In the genomic region with DNA sequence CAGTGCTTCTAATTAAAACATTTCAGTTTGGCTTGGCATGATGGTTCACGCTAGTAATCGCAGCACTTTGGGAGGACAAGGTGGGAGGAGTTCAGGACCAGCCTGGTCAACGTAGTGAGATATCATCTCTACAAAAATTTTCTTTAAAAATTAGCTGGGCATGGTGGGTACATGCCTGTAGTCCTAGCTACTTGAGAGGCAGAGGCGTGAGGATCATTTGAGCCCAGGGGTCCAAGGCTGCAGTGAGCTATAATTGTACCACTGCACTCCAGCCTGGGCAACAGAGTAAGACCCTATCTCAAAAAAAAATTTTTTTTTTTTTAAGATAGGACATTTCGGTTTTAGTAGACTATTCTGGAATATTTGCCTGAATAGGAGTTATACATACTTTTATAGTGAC, we compare ENCODE assay signal across 23 cellular contexts. TPM values are rescaled to one million over a fixed set of nuclear protein-coding genes. Genes with fewer than 3 reads are reported as not detected.
DNase-seq lines count a peak whose midpoint lies in the region; ATAC-seq and TF ChIP-seq lines count a peak whose summit lies in the region.
"Had no signal": no experiment of that assay in that cellular context is flagged by ENCODE, and none has a peak within 500 bp of the region (broad histone marks: within the 10 kb centered on the region; RNA-seq: fewer than 3 reads in every experiment).

No MANE protein-coding gene starts in this region.

- DNase-seq in Right ventricle myocardium superior: no peak
- DNase-seq in cardiac septum (ENCODE audit: low spot score): no peak
- DNase-seq in WTC11 (ENCODE audit: low spot score): no peak
- DNase-seq in naive thymus-derived CD4-positive, alpha-beta T cell: no peak
- DNase-seq in tibial nerve (ENCODE audit: low spot score in 2 of 2): no peak
- no peak for DNase-seq in middle frontal gyrus (ENCODE audit: extremely low spot score, low spot score)
- no peak for DNase-seq in stimulated activated CD4-positive, alpha-beta T cell treated with anti-CD3 and anti-CD28 coated beads, Interleukin-4, amount 100 ng/mL, for 4 hours
- DNase-seq: activated naive CD8-positive, alpha-beta T cell treated with anti-CD3 and anti-CD28 coated beads, Interleukin-2, amount 10 ng/mL, durations not matched to agents 7 days and 5 days; cerebellar nuclear complex; DMS153; dorsolateral prefrontal cortex; lower lobe of right lung; NCI-H1092; NCI-H345; NCI-H774 had no signal

- TF ChIP-seq CTCF in WTC11 (IDR thresholded peaks at IDR 0.05): no peak
- no peak for TF ChIP-seq CTCF in tibial nerve (IDR thresholded peaks at IDR 0.05)

- intact Hi-C loops in Right ventricle myocardium superior (cut with DNase I): no loop called here
- intact Hi-C loops in cardiac septum (cut with DNase I): no loop called here
- intact Hi-C loops in naive thymus-derived CD4-positive, alpha-beta T cell (cut with micrococcal nuclease): loop anchor here in 1 of 2 donors (2.0 kb wide), 1 partner anchor 16 kb away; no protein-coding TSS in a partner anchor

- H3K36me3 Mint-ChIP-seq in WTC11: peaks cover 33% of the 10 kb centered on the region
- peaks cover 13 to 34% (median 28%) of the 10 kb centered on the region in 5 donors for H3K36me3 Mint-ChIP-seq in naive thymus-derived CD4-positive, alpha-beta T cell

- CTCF ChIA-PET in WTC11 (lab: Charles Lee): no interaction called here
- CTCF ChIA-PET in naive thymus-derived CD4-positive, alpha-beta T cell (lab: Charles Lee): no interaction called here

- 91 to 92% methylated on average over 5 of the region's 5 CpGs for WGBS in tibial nerve, 2 donors

- POLR2A ChIA-PET in WTC11 (lab: Charles Lee): no interaction called here
- POLR2A ChIA-PET in naive thymus-derived CD4-positive, alpha-beta T cell (lab: Charles Lee): interaction anchor here (1.4 to 6.8 kb wide), 3 partner anchors 8 to 12 kb away, joined by 3 to 54 read pairs (median 5); a partner anchor contains a TSS

- no peaks in the 10 kb centered on the region for H3K27me3 ChIP-seq in naive thymus-derived CD4-positive, alpha-beta T cell (ENCODE audit: control insufficient read depth in 2 of 2, insufficient read depth in 2 of 2, low read length in 2 of 2)
- H3K27me3 ChIP-seq in tibial nerve: no peaks in the 10 kb centered on the region
- H3K27me3 ChIP-seq: dorsolateral prefrontal cortex, vagina had no signal

- H3K4me1 Mint-ChIP-seq in WTC11: no peaks in the 10 kb centered on the region
- H3K4me1 Mint-ChIP-seq in naive thymus-derived CD4-positive, alpha-beta T cell: peaks cover 11 to 71% (median 56%) of the 10 kb centered on the region in 7 donors

- no peak for TF ChIP-seq EP300 in tibial nerve (IDR thresholded peaks at IDR 0.05)

- H3K27ac ChIP-seq in naive thymus-derived CD4-positive, alpha-beta T cell (ENCODE audit: low read depth, low read length): no peak overlapping the region
- H3K27ac ChIP-seq in tibial nerve: no peak overlapping the region
- H3K27ac ChIP-seq: lower lobe of right lung, RWPE1, thoracic aorta, vagina, VCaP had no signal

- no peaks in the 10 kb centered on the region for H3K9me3 ChIP-seq in naive thymus-derived CD4-positive, alpha-beta T cell (ENCODE audit: control insufficient read depth in 2 of 3, low read length in 3 of 3)
- H3K9me3 ChIP-seq in tibial nerve: no peaks in the 10 kb centered on the region
- H3K9me3 ChIP-seq: lower lobe of right lung, thoracic aorta, vagina had no signal

- ATAC-seq in Right ventricle myocardium superior (ENCODE audit: poor library complexity): peak; percentile 13
- no peak for ATAC-seq in WTC11
- no peak for ATAC-seq in naive thymus-derived CD4-positive, alpha-beta T cell
- ATAC-seq: HepG2 had no signal

- H3K27me3 Mint-ChIP-seq in WTC11 (ENCODE audit: low read depth): no peaks in the 10 kb centered on the region
- H3K27me3 Mint-ChIP-seq in naive thymus-derived CD4-positive, alpha-beta T cell: no peaks in the 10 kb centered on the region
- H3K27me3 Mint-ChIP-seq: activated naive CD8-positive, alpha-beta T cell treated with anti-CD3 and anti-CD28 coated beads, Interleukin-2, amount 10 ng/mL, durations not matched to agents 7 days and 5 days had no signal

- no peak overlapping the region for H3K4me3 Mint-ChIP-seq in WTC11
- H3K4me3 Mint-ChIP-seq in naive thymus-derived CD4-positive, alpha-beta T cell: peak overlapping the region in 2 of 10 donors; percentile 3 to 4
- H3K4me3 Mint-ChIP-seq: activated naive CD8-positive, alpha-beta T cell treated with anti-CD3 and anti-CD28 coated beads, Interleukin-2, amount 10 ng/mL, durations not matched to agents 7 days and 5 days; HFFc6 had no signal

- TF ChIP-seq POLR2A in tibial nerve (IDR thresholded peaks at IDR 0.05): no peak

- H3K9me3 Mint-ChIP-seq in WTC11: no peaks in the 10 kb centered on the region
- H3K9me3 Mint-ChIP-seq in naive thymus-derived CD4-positive, alpha-beta T cell: no peaks in the 10 kb centered on the region
- H3K9me3 Mint-ChIP-seq: activated naive CD8-positive, alpha-beta T cell treated with anti-CD3 and anti-CD28 coated beads, Interleukin-2, amount 10 ng/mL, durations not matched to agents 7 days and 5 days; HFFc6 had no signal

- peak overlapping the region; percentile 13; the same call in 1 of the 2 replicates for H3K27ac Mint-ChIP-seq in WTC11
- H3K27ac Mint-ChIP-seq in naive thymus-derived CD4-positive, alpha-beta T cell: peak overlapping the region in 7 of 9 donors; percentile 1 to 59 (median 33)

- H3K36me3 ChIP-seq in naive thymus-derived CD4-positive, alpha-beta T cell (ENCODE audit: control insufficient read depth in 2 of 3, insufficient read depth in 3 of 3, low read length in 3 of 3): peaks cover 10 to 54% (median 27%) of the 10 kb centered on the region in 3 experiments
- H3K36me3 ChIP-seq in tibial nerve: peaks cover 0 to 70% (median 13%) of the 10 kb centered on the region in 3 donors

- H3K4me1 ChIP-seq in naive thymus-derived CD4-positive, alpha-beta T cell (ENCODE audit: control insufficient read depth in 2 of 2, insufficient read depth in 2 of 2, low read length in 2 of 2): peaks cover 0 to 6% of the 10 kb centered on the region in 2 donors
- H3K4me1 ChIP-seq in tibial nerve: peaks cover 0 to 74% (median 21%) of the 10 kb centered on the region in 4 donors

- H3K4me3 ChIP-seq in naive thymus-derived CD4-positive, alpha-beta T cell (ENCODE audit: low read length): no peak overlapping the region
- H3K4me3 ChIP-seq in tibial nerve: no peak overlapping the region
- H3K4me3 ChIP-seq: lower lobe of right lung, SK-N-MC, skin epidermis, thoracic aorta, vagina had no signal

TF ChIP-seq in WTC11, 78 proteins besides CTCF, POLR2A, EP300 and RAD21:
- TF ChIP-seq, protein P1, sequence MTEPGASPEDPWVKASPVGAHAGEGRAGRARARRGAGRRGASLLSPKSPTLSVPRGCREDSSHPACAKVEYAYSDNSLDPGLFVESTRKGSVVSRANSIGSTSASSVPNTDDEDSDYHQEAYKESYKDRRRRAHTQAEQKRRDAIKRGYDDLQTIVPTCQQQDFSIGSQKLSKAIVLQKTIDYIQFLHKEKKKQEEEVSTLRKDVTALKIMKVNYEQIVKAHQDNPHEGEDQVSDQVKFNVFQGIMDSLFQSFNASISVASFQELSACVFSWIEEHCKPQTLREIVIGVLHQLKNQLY (CRISPR knock-in tag; IDR thresholded peaks at IDR 0.05): no peak
- TF ChIP-seq NR2C2 (CRISPR knock-in tag; IDR thresholded peaks at IDR 0.05): no peak
- TF ChIP-seq ZNF138 (CRISPR knock-in tag; conservative IDR thresholded peaks at IDR 0.05): no peak
- no peak for TF ChIP-seq ZNF121 (CRISPR knock-in tag; IDR thresholded peaks at IDR 0.05)
- TF ChIP-seq RELA (CRISPR knock-in tag; IDR thresholded peaks at IDR 0.05; ENCODE audit: borderline replicate concordance): no peak
TF ChIP-seq in WTC11: peak in this region for 0.

RNA-seq across cellular contexts. Expression of a gene that starts 12.4 kb away (rescaled TPM):
- total RNA-seq in Right ventricle myocardium superior (68.9 TPM), cardiac septum (45.4 TPM), WTC11 (2021) (27.0 to 31.0 TPM (median 29.2 TPM) in 3 replicates), tibial nerve (100 to 1,000 TPM in 3 of 4 donors, 10 to 100 TPM in 1; 78.9 to 157 (median 123) TPM)
- 100 to 1,000 TPM in 4 of 5 experiments, 10 to 100 TPM in 1; 34.6 to 219 (median 124) TPM for total RNA-seq in naive thymus-derived CD4-positive, alpha-beta T cell
- 10 to 100 TPM; 63.9 to 82.9 TPM for polyA plus RNA-seq in naive thymus-derived CD4-positive, alpha-beta T cell
